ENCODE assay signal across 11 cellular contexts in the genomic region with DNA sequence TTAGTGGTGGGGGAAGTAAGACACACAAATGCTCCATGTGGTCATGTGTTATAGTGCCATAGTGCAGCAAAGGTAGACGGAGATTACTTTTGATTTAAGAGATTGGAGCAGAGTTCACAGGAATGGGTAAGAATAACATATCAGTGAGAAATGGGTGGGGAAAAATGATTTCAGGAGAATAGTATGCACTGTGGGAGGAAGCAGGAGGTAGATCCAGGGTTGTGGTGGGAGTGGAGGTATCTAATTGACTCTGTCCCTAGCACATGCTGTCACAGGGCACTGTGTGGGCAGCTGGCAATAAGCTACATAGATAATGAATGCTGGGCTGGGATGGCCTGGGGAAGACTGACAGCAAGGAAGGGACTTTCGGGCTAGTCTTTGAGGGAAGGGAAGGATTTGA.
DNase-seq lines count a peak whose midpoint lies in the region; ATAC-seq and TF ChIP-seq lines count a peak whose summit lies in the region.
"Had no signal": no experiment of that assay in that cellular context is flagged by ENCODE, and none has a peak within 500 bp of the region (broad histone marks: within the 10 kb centered on the region; RNA-seq: fewer than 3 reads in every experiment).

No MANE protein-coding gene starts in this region.

- no peaks in the 10 kb centered on the region for H3K79me2 ChIP-seq in smooth muscle cell (ENCODE audit: low read depth)

- DNase-seq in activated CD4-positive, alpha-beta T cell treated with anti-CD3 and anti-CD28 coated beads, Interleukin-2, amount 10 ng/mL, durations not matched to agents 24 days and 14 days: peak; percentile 53
- DNase-seq in activated CD4-positive, alpha-beta T cell treated with anti-CD3 and anti-CD28 coated beads for 4 hours: no peak
- DNase-seq in RPMI7951 (ENCODE audit: low read depth) (peak; percentile 40), left cardiac atrium (no peak), smooth muscle cell (lab: John Stamatoyannopoulos, UW; ENCODE audit: unreplicated experiment) (no peak), SHP77 treated with DMSO at 0.1 percent for 48 hours (lab: John Stamatoyannopoulos, UW) (no peak), OCI-M1 (lab: John Stamatoyannopoulos, UW) (no peak)
- DNase-seq: adrenal gland, NCI-H446 treated with DMSO at 0.1 percent for 48 hours had no signal

- peak overlapping the region; percentile 69 for H3K4me2 ChIP-seq in smooth muscle cell

- H3K4me3 ChIP-seq in smooth muscle cell: no peak overlapping the region

- H3K9ac ChIP-seq in smooth muscle cell (ENCODE audit: low read depth): no peak overlapping the region

- peaks cover 2% of the 10 kb centered on the region for H3K36me3 Mint-ChIP-seq in activated CD4-positive, alpha-beta T cell treated with anti-CD3 and anti-CD28 coated beads, Interleukin-2, amount 10 ng/mL, durations not matched to agents 24 days and 14 days (ENCODE audit: low read depth)

- peaks cover 15% of the 10 kb centered on the region for H3K4me1 ChIP-seq in smooth muscle cell (ENCODE audit: low read depth)

- no peaks in the 10 kb centered on the region for H3K27me3 ChIP-seq in smooth muscle cell (ENCODE audit: low read depth)
- H3K27me3 ChIP-seq: adrenal gland, neutrophil had no signal

- H3K27me3 Mint-ChIP-seq in activated CD4-positive, alpha-beta T cell treated with anti-CD3 and anti-CD28 coated beads, Interleukin-2, amount 10 ng/mL, durations not matched to agents 24 days and 14 days: no peaks in the 10 kb centered on the region

- TF ChIP-seq CTCF in smooth muscle cell (IDR thresholded peaks at IDR 0.05; ENCODE audit: borderline replicate concordance, insufficient read depth, poor library complexity, severe bottlenecking): no peak

- no peak overlapping the region for H3K27ac Mint-ChIP-seq in activated CD4-positive, alpha-beta T cell treated with anti-CD3 and anti-CD28 coated beads, Interleukin-2, amount 10 ng/mL, durations not matched to agents 24 days and 14 days

- H3K9me3 ChIP-seq in smooth muscle cell (replicated peaks; ENCODE audit: low read depth): no peaks in the 10 kb centered on the region
- H3K9me3 ChIP-seq: adrenal gland, neutrophil had no signal

- no peak overlapping the region for H3K4me3 Mint-ChIP-seq in activated CD4-positive, alpha-beta T cell treated with anti-CD3 and anti-CD28 coated beads, Interleukin-2, amount 10 ng/mL, durations not matched to agents 24 days and 14 days

- H3K27ac ChIP-seq in smooth muscle cell (ENCODE audit: low read depth): peak overlapping the region; percentile 62
- H3K27ac ChIP-seq: neutrophil had no signal

- peaks cover 10% of the 10 kb centered on the region for H3K4me1 Mint-ChIP-seq in activated CD4-positive, alpha-beta T cell treated with anti-CD3 and anti-CD28 coated beads, Interleukin-2, amount 10 ng/mL, durations not matched to agents 24 days and 14 days

- peak; percentile 47 to 81 for ATAC-seq in left cardiac atrium
- ATAC-seq in HG03097 (IDR thresholded peaks at IDR 0.05; ENCODE audit: low FRiP score, unreplicated experiment): no peak

- WGBS in smooth muscle cell (ENCODE audit: low lambda C conversion rate): 38% methylated on average over 2 of the region's 2 CpGs

- intact Hi-C loops in activated CD4-positive, alpha-beta T cell treated with anti-CD3 and anti-CD28 coated beads, Interleukin-2, amount 10 ng/mL, durations not matched to agents 24 days and 14 days (cut with micrococcal nuclease): loop anchor here (5.0 kb wide), 3 partner anchors 36 to 156 kb away; no protein-coding TSS in a partner anchor
- intact Hi-C loops in left cardiac atrium (cut with DNase I): no loop called here

- peaks cover 23% of the 10 kb centered on the region for H4K20me1 ChIP-seq in smooth muscle cell (ENCODE audit: low read depth)

- no peak overlapping the region for H2AFZ ChIP-seq in smooth muscle cell (ENCODE audit: low read depth)

- no peaks in the 10 kb centered on the region for H3K9me3 Mint-ChIP-seq in activated CD4-positive, alpha-beta T cell treated with anti-CD3 and anti-CD28 coated beads, Interleukin-2, amount 10 ng/mL, durations not matched to agents 24 days and 14 days

- peaks cover 33% of the 10 kb centered on the region for H3F3A ChIP-seq in smooth muscle cell (ENCODE audit: low read depth)

- H3K36me3 ChIP-seq in smooth muscle cell (ENCODE audit: low read depth): no peaks in the 10 kb centered on the region
- H3K36me3 ChIP-seq: adrenal gland, neutrophil had no signal

Comparison
In these comparisons a context has a peak if more than half of its experiments do, and no peak if none do; other contexts are left out.
1. DNase-seq: peak in activated CD4-positive, alpha-beta T cell treated with anti-CD3 and anti-CD28 coated beads, Interleukin-2, amount 10 ng/mL, durations not matched to agents 24 days and 14 days (single experiment) and RPMI7951 (single experiment); none in activated CD4-positive, alpha-beta T cell treated with anti-CD3 and anti-CD28 coated beads for 4 hours (0 of 2), left cardiac atrium (single experiment), smooth muscle cell (single experiment), SHP77 treated with DMSO at 0.1 percent for 48 hours (single experiment) and OCI-M1 (single experiment).